In the genomic region with DNA sequence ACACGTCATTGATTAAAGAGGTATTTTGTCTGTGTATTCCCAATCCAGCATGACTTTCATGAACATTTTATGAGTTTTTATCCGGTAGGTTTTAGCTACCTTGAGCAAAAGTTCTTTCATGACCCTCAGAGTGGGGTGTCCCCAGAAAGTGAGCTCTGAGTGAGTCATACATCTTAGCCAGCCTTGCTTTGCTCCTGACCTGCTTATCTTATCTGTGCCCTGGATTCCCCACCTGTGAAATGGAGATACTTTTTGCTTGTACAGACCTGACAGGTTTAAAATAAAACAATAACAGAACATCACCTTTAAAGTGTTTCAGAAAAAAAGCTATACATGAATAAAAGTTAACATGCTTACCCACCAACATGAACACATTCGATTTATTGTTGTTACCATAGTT, we compare ENCODE assay signal across 29 cellular contexts.
"Had no signal": no experiment of that assay in that cellular context is flagged by ENCODE, and none has a peak within 500 bp of the region (broad histone marks: within the 10 kb centered on the region; RNA-seq: fewer than 3 reads in every experiment).

No MANE protein-coding gene starts in this region.

- H3K27ac ChIP-seq: left lung, lower lobe of right lung, pancreas, prostate gland, skin epidermis, stomach, testis, thyroid gland, transverse colon, upper lobe of left lung, vagina had no signal

- H3K27me3 ChIP-seq: left lung, pancreas, stomach, testis, thyroid gland, transverse colon, upper lobe of left lung, vagina had no signal

- H3K4me3 ChIP-seq: left lung, lower lobe of right lung, pancreas, prostate gland, skin epidermis, stomach, testis, thyroid gland, transverse colon, upper lobe of left lung, vagina had no signal

- DNase-seq: hypothalamus; immature natural killer cell; kidney; left colon; left lung; lower lobe of right lung; mammary epithelial cell; mesenchymal stem cell; naive thymus-derived CD8-positive, alpha-beta T cell; nucleus accumbens; pancreas; posterior cingulate gyrus; retina; right cardiac atrium; stimulated activated CD4-positive, alpha-beta T cell treated with anti-CD3 and anti-CD28 coated beads, Interleukin-12 subunit alpha, Interleukin-12 subunit beta, amount 100 ng/mL, for 4 hours; stimulated activated CD4-positive, alpha-beta T cell treated with anti-CD3 and anti-CD28 coated beads, Interleukin-15, amount 100 ng/mL, for 24 hours; stimulated activated CD4-positive, alpha-beta T cell treated with anti-CD3 and anti-CD28 coated beads, Interleukin-2, amount 100 ng/mL, for 24 hours; stimulated activated CD4-positive, alpha-beta T cell treated with anti-CD3 and anti-CD28 coated beads, Interleukin-4, amount 100 ng/mL, for 1 hour; stimulated activated naive B cell treated with anti-CD40 and anti-IgM and Interleukin-4, amounts not matched to agents 10 μg/mL and 1 μg/mL and 100 μg/mL, for 72 hours; stimulated activated naive CD8-positive, alpha-beta T cell treated with anti-CD3 and anti-CD28 coated beads, Interleukin-15, Interleukin-2, amounts not matched to agents 100 U/mL and 50 U/mL, for 24 hours; stomach; testis; thyroid gland; transverse colon; upper lobe of left lung had no signal

- FAIRE-seq: islet of Langerhans, kidney, pancreas had no signal

- H3K4me1 ChIP-seq: left lung, lower lobe of right lung, pancreas, prostate gland, stomach, testis, thyroid gland, transverse colon, upper lobe of left lung, vagina had no signal

- H3K36me3 ChIP-seq: left lung, lower lobe of right lung, pancreas, prostate gland, stomach, thyroid gland, transverse colon, upper lobe of left lung, vagina had no signal
